Comparison of ENCODE assay signal across 30 cellular contexts in the genomic region with DNA sequence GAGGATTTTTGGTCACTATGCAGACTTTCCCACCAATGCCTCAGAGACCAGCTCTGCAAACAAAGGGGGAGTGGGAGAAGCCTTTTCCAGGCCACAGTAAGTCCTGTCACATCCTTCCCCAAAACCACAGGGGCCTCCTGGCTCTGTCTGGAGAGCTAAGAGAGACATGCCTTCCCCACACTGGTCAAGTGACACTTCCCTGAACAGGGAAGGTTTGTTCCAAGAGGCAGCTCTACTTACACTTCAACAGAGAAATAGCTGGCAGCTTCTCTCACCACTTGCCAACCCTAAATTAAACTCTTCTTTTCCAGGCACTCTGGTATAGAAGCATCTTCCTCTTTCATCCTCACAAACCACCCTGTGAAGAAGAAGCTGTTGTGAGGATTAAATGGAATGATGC. TPM values are rescaled to one million over a fixed set of nuclear protein-coding genes. Genes with fewer than 3 reads are reported as not detected.
A peak's percentile ranks its signal among the peaks of the same experiment; 100 is the strongest.
DNase-seq lines count a peak whose midpoint lies in the region; ATAC-seq, FAIRE-seq and TF ChIP-seq lines count a peak whose summit lies in the region.
"Had no signal": no experiment of that assay in that cellular context is flagged by ENCODE, and none has a peak within 500 bp of the region (broad histone marks: within the 10 kb centered on the region; RNA-seq: fewer than 3 reads in every experiment).

No MANE protein-coding gene starts in this region.

- peaks cover 5% of the 10 kb centered on the region for H3K79me2 ChIP-seq in trophoblast cell (ENCODE audit: control insufficient read depth, insufficient read depth, low read length, poor library complexity)

- peak overlapping the region; percentile 9 for H3K14ac ChIP-seq in trophoblast cell (ENCODE audit: low read length)

- H2BK12ac ChIP-seq in trophoblast cell (ENCODE audit: low read length), result peak overlapping the region; percentile 75

- H4K8ac ChIP-seq in trophoblast cell (ENCODE audit: low read depth, low read length), result no peak overlapping the region

- no peak overlapping the region for H3K4ac ChIP-seq in trophoblast cell (ENCODE audit: low read depth, low read length)

- H3K9ac ChIP-seq in trophoblast cell (ENCODE audit: low read length), result no peak overlapping the region
- H3K9ac ChIP-seq: GM23248 had no signal

- TF ChIP-seq POLR2A in esophagus muscularis mucosa (IDR thresholded peaks at IDR 0.05; ENCODE audit: low read depth), result no peak

- no peak for TF ChIP-seq EP300 in esophagus muscularis mucosa (IDR thresholded peaks at IDR 0.05)

- H3K4me1 ChIP-seq in trophoblast cell (ENCODE audit: control insufficient read depth in 1 of 2, insufficient read depth in 2 of 2, low read length in 2 of 2), result peaks cover 34 to 38% of the 10 kb centered on the region in 2 experiments
- no peaks in the 10 kb centered on the region for H3K4me1 ChIP-seq in pancreas
- H3K4me1 ChIP-seq in esophagus muscularis mucosa, result peaks cover 0 to 4% (median 2%) of the 10 kb centered on the region in 4 donors

- intact Hi-C loops in Right ventricle myocardium inferior (cut with DNase I) (loop anchor here (5.0 kb wide), 1 partner anchor 38 kb away; a partner anchor contains a TSS), cardiac septum (cut with DNase I) (no loop called here), left cardiac atrium (cut with DNase I) (no loop called here), pancreas (cut with DNase I) (no loop called here), esophagus muscularis mucosa (cut with DNase I) (no loop called here)

- no peak overlapping the region for H2AK5ac ChIP-seq in trophoblast cell (ENCODE audit: low read length)

- H3K4me3 ChIP-seq in trophoblast cell (ENCODE audit: low read depth, low read length), result no peak overlapping the region
- no peak overlapping the region for H3K4me3 ChIP-seq in pancreas
- H3K4me3 ChIP-seq in esophagus muscularis mucosa, result no peak overlapping the region
- H3K4me3 ChIP-seq: GM23248, MG63, PC-9 had no signal

- H3K27me3 ChIP-seq in trophoblast cell (ENCODE audit: insufficient read depth, low read length) (no peaks in the 10 kb centered on the region), pancreas (no peaks in the 10 kb centered on the region), esophagus muscularis mucosa (no peaks in the 10 kb centered on the region)
- H3K27me3 ChIP-seq: BE2C, MG63 had no signal

- peak overlapping the region; percentile 82 for H4K91ac ChIP-seq in trophoblast cell (ENCODE audit: low read depth, low read length)

- H3K9me3 ChIP-seq in trophoblast cell (ENCODE audit: insufficient read depth, low read depth, low read length), result peaks cover 3% of the 10 kb centered on the region
- no peaks in the 10 kb centered on the region for H3K9me3 ChIP-seq in pancreas
- peaks cover 0 to 12% (median 11%) of the 10 kb centered on the region in 4 donors for H3K9me3 ChIP-seq in esophagus muscularis mucosa
- H3K9me3 ChIP-seq: BE2C had no signal

- no peak overlapping the region for H3K4me2 ChIP-seq in trophoblast cell (ENCODE audit: low read length)
- H3K4me2 ChIP-seq: PC-9 had no signal

- H2BK120ac ChIP-seq in trophoblast cell (ENCODE audit: insufficient read depth, low read length, poor library complexity), result peak overlapping the region; percentile 53

- FAIRE-seq in pancreas (lab: Jason Lieb, UNC), result no peak
- FAIRE-seq: GM18507 had no signal

- H3K27ac ChIP-seq in trophoblast cell (ENCODE audit: low read depth, low read length), result peak overlapping the region; percentile 27
- H3K27ac ChIP-seq in pancreas, result no peak overlapping the region
- no peak overlapping the region for H3K27ac ChIP-seq in esophagus muscularis mucosa (replicated peaks in 1 of 4)
- H3K27ac ChIP-seq: GM23248, PC-9 had no signal

- no peak overlapping the region for H4K12ac ChIP-seq in trophoblast cell (ENCODE audit: low read depth, low read length)

- no peak overlapping the region for H3K18ac ChIP-seq in trophoblast cell (ENCODE audit: low read length)

- H3K36me3 ChIP-seq in trophoblast cell (ENCODE audit: control insufficient read depth in 1 of 2, insufficient read depth in 2 of 2, low read length in 2 of 2) (peaks cover 0 to 3% of the 10 kb centered on the region in 2 experiments), pancreas (no peaks in the 10 kb centered on the region), esophagus muscularis mucosa (no peaks in the 10 kb centered on the region)
- H3K36me3 ChIP-seq: BE2C, MG63 had no signal

- H3K79me1 ChIP-seq in trophoblast cell (ENCODE audit: low read length), result peaks cover 39% of the 10 kb centered on the region

- no peak overlapping the region for H2AFZ ChIP-seq in trophoblast cell (ENCODE audit: insufficient read depth, low read length, poor library complexity)
- H2AFZ ChIP-seq: GM23248, PC-9 had no signal

- ATAC-seq in Right ventricle myocardium inferior (peak; percentile 75), left cardiac atrium (peak; percentile 59 to 92), pancreas (no peak), GM18858 (IDR thresholded peaks at IDR 0.05; ENCODE audit: unreplicated experiment) (no peak)

- H2BK5ac ChIP-seq in trophoblast cell (ENCODE audit: low read depth, low read length, poor library complexity), result no peak overlapping the region

- DNase-seq in Right ventricle myocardium inferior (ENCODE audit: missing footprints) (no peak), cardiac septum (ENCODE audit: low spot score) (no peak), left cardiac atrium (no peak), trophoblast cell (no peak), pancreas (no peak), superior temporal gyrus (ENCODE audit: extremely low spot score) (no peak), esophagus muscularis mucosa (ENCODE audit: extremely low spot score) (no peak)
- DNase-seq: 8988T; ACHN; BE2C; CD8-positive, alpha-beta memory T cell; DND-41; GM23248; H7; IMR-90; KG1; MG63; NCI-H1105 treated with DMSO at 0.1 percent for 48 hours; NCI-H146; NCI-H1930; NCI-H2107; NCI-H446 treated with DMSO at 0.1 percent for 48 hours; NCI-H526; PC-9; SHP77 had no signal

- H3K23ac ChIP-seq in trophoblast cell (ENCODE audit: low read length), result no peak overlapping the region

- TF ChIP-seq CTCF in pancreas (IDR thresholded peaks at IDR 0.05) (no peak), esophagus muscularis mucosa (IDR thresholded peaks at IDR 0.05) (no peak)

RNA-seq across cellular contexts. Expression of a gene that starts 39.7 kb away (rescaled TPM):
- total RNA-seq in Right ventricle myocardium inferior, result not detected
- total RNA-seq in cardiac septum, result 1.1 TPM
- total RNA-seq in left cardiac atrium, result 1 to 10 TPM in 1 of 2 donors, under 1 TPM in 1; 0.18 to 1.2 TPM
- 0.14 and 0.19 TPM in 2 replicates for polyA plus RNA-seq in trophoblast cell (2013)
- 1 to 10 TPM; 1.2 to 3.0 (median 1.6) TPM for total RNA-seq in pancreas
- polyA plus RNA-seq in pancreas, result 1 to 10 TPM; 2.9 to 8.3 TPM
- total RNA-seq in esophagus muscularis mucosa, result 1 to 10 TPM in 1 of 4 donors, under 1 TPM in 1, not detected in 2; 0.40 to 1.2 TPM
- total RNA-seq: CD8-positive, alpha-beta memory T cell; GM23248; IMR-90; RPMI7951; SK-MEL-5 had no signal
- polyA plus RNA-seq: CD14-positive monocyte; CD8-positive, alpha-beta memory T cell; GM23248 had no signal

Comparison
In these comparisons a context has a peak if more than half of its experiments do, and no peak if none do; other contexts are left out.
1. ATAC-seq: peak in Right ventricle myocardium inferior (single experiment) and left cardiac atrium (2 of 2); none in pancreas (0 of 4) and GM18858 (single experiment).